ENCODE assay signal across 16 cellular contexts in genomic region chr7:99433158-99433557, GRCh38. TPM values are rescaled to one million over a fixed set of nuclear protein-coding genes. Genes with fewer than 3 reads are reported as not detected.
DNase-seq lines count a peak whose midpoint lies in the region; ATAC-seq and TF ChIP-seq lines count a peak whose summit lies in the region.
"Had no signal": no experiment of that assay in that cellular context is flagged by ENCODE, and none has a peak within 500 bp of the region (broad histone marks: within the 10 kb centered on the region; RNA-seq: fewer than 3 reads in every experiment).

No MANE protein-coding gene starts in this region.

- H3K9me3 ChIP-seq in prostate gland, result no peaks in the 10 kb centered on the region
- H3K9me3 ChIP-seq: BE2C had no signal

- WGBS in prostate gland, result 80% methylated on average over 9 of the region's 9 CpGs

- intact Hi-C loops in prostate gland (cut with DNase I), result no loop called here

- H3K9me3 Mint-ChIP-seq in nephron progenitor cell, result no peaks in the 10 kb centered on the region
- H3K9me3 Mint-ChIP-seq: HFFc6 had no signal

- H3K4me1 ChIP-seq in prostate gland (replicated peaks), result peaks cover 12% of the 10 kb centered on the region
- H3K4me1 ChIP-seq: BE2C had no signal

- no peak overlapping the region for H3K4me3 ChIP-seq in prostate gland

- H3K36me3 ChIP-seq in prostate gland, result peaks cover 5 to 9% of the 10 kb centered on the region in 2 donors

- no peak overlapping the region for H3K4me3 Mint-ChIP-seq in nephron progenitor cell
- H3K4me3 Mint-ChIP-seq: HFFc6 had no signal

- peaks cover 26% of the 10 kb centered on the region for H3K4me1 Mint-ChIP-seq in nephron progenitor cell

- peak overlapping the region; percentile 99 for H3K27ac ChIP-seq in 22Rv1
- H3K27ac ChIP-seq in VCaP, result 0 out of 2 replicates have a peak overlapping the region, but pooled peaks have one; percentile 38
- H3K27ac ChIP-seq in prostate gland, result peak overlapping the region; percentile 34 to 52
- H3K27ac ChIP-seq: C4-2B had no signal

- H3K27me3 Mint-ChIP-seq in nephron progenitor cell (ENCODE audit: low read depth, poor library complexity), result no peaks in the 10 kb centered on the region
- H3K27me3 Mint-ChIP-seq: CD4-positive, alpha-beta memory T cell had no signal

- no peak for TF ChIP-seq POLR2A in prostate gland (IDR thresholded peaks at IDR 0.05)

- DNase-seq in nephron progenitor cell, result no peak
- no peak for DNase-seq in prostate gland (ENCODE audit: low spot score)
- no peak for DNase-seq in DMS53 (lab: John Stamatoyannopoulos, UW)
- no peak for DNase-seq in EL
- DNase-seq: BE2C; CD4-positive, alpha-beta memory T cell; DMS153; DND-41; GF-D8; HCEC 1CT; HFFc6; KBM-7 had no signal

- TF ChIP-seq CTCF in 22Rv1 (IDR thresholded peaks at IDR 0.05) (no peak), VCaP (conservative IDR thresholded peaks at IDR 0.05) (no peak), nephron progenitor cell (IDR thresholded peaks at IDR 0.05) (no peak), prostate gland (IDR thresholded peaks at IDR 0.05) (no peak)

- ATAC-seq in GM18520 (IDR thresholded peaks at IDR 0.05; ENCODE audit: unreplicated experiment), result no peak

- no peaks in the 10 kb centered on the region for H3K27me3 ChIP-seq in prostate gland (replicated peaks; ENCODE audit: insufficient read depth)
- H3K27me3 ChIP-seq: BE2C had no signal

- peak overlapping the region; percentile 42 for H3K27ac Mint-ChIP-seq in nephron progenitor cell
- H3K27ac Mint-ChIP-seq: HFFc6 had no signal

- H3K36me3 Mint-ChIP-seq in nephron progenitor cell (ENCODE audit: low read depth), result peaks cover 50% of the 10 kb centered on the region

RNA-seq across cellular contexts. Expression of gene PTCD1, which starts 5.4 kb away (rescaled TPM):
- 10 to 100 TPM in 1 of 2 donors, 1 to 10 TPM in 1; 9.1 to 11.8 TPM for total RNA-seq in prostate gland

RNA-seq across cellular contexts. Expression of gene CPSF4, which starts 5.6 kb away (rescaled TPM):
- 10 to 100 TPM; 40.4 to 97.4 TPM for total RNA-seq in prostate gland

RNA-seq across cellular contexts. Expression of gene BUD31, which starts 24.4 kb away (rescaled TPM):
- 10 to 100 TPM; 73.8 to 78.3 TPM for total RNA-seq in prostate gland

RNA-seq across cellular contexts. Expression of gene PDAP1, which starts 24.8 kb away (rescaled TPM):
- 100 to 1,000 TPM in 1 of 2 donors, 10 to 100 TPM in 1; 98.6 to 103 TPM for total RNA-seq in prostate gland

RNA-seq across cellular contexts. Expression of gene ATP5MF, which starts 32.8 kb away (rescaled TPM):
- total RNA-seq in prostate gland, result 100 to 1,000 TPM; 797 to 850 TPM

Comparison
In these comparisons a context has a peak if more than half of its experiments do, and no peak if none do; other contexts are left out.
1. H3K27ac ChIP-seq: peak in every context shown above with its lines; median percentile 99 in 22Rv1; 43 in prostate gland; 38 in VCaP.